Comparison of ENCODE assay signal across 26 cellular contexts in genomic region chr2:10185046-10185445, GRCh38.
DNase-seq lines count a peak whose midpoint lies in the region; ATAC-seq, FAIRE-seq and TF ChIP-seq lines count a peak whose summit lies in the region.
"Had no signal": no experiment of that assay in that cellular context is flagged by ENCODE, and none has a peak within 500 bp of the region (broad histone marks: within the 10 kb centered on the region; RNA-seq: fewer than 3 reads in every experiment).

No MANE protein-coding gene starts in this region.

- no peaks in the 10 kb centered on the region for H4K20me1 ChIP-seq in osteoblast (ENCODE audit: insufficient read depth, low read length)

- H3K4me3 ChIP-seq in osteoblast (ENCODE audit: insufficient read depth, low read length) (no peak overlapping the region), pancreas (no peak overlapping the region), prostate gland (no peak overlapping the region)

- H3K27ac ChIP-seq in osteoblast (ENCODE audit: low read depth, low read length): no peak overlapping the region
- no peak overlapping the region for H3K27ac ChIP-seq in pancreas
- no peak overlapping the region for H3K27ac ChIP-seq in prostate gland
- no peak overlapping the region for H3K27ac ChIP-seq in foreskin keratinocyte
- H3K27ac ChIP-seq: VCaP had no signal

- no peaks in the 10 kb centered on the region for H3K9me3 ChIP-seq in osteoblast (ENCODE audit: low read depth, low read length)
- H3K9me3 ChIP-seq in pancreas: no peaks in the 10 kb centered on the region
- no peaks in the 10 kb centered on the region for H3K9me3 ChIP-seq in prostate gland

- H3K4me1 ChIP-seq in osteoblast (ENCODE audit: insufficient read depth, low read length) (no peaks in the 10 kb centered on the region), pancreas (no peaks in the 10 kb centered on the region), prostate gland (replicated peaks) (no peaks in the 10 kb centered on the region), foreskin keratinocyte (no peaks in the 10 kb centered on the region)

- TF ChIP-seq CTCF in osteoblast (IDR thresholded peaks at IDR 0.05; ENCODE audit: extremely low read depth, low read depth, low read length): no peak
- TF ChIP-seq CTCF in pancreas (IDR thresholded peaks at IDR 0.05): no peak
- no peak for TF ChIP-seq CTCF in prostate gland (IDR thresholded peaks at IDR 0.05)
- no peak for TF ChIP-seq CTCF in foreskin keratinocyte (conservative IDR thresholded peaks at IDR 0.05)

- DNase-seq in AG20443 (ENCODE audit: low spot score): peak; percentile 55
- DNase-seq in NCI-H1694 treated with DMSO at 0.1 percent for 48 hours (lab: John Stamatoyannopoulos, UW): peak; percentile 67
- DNase-seq in head of caudate nucleus: peak in 31 of 42 donors; percentile 16 to 80 (median 54)
- peak; percentile 71 for DNase-seq in osteoblast (ENCODE audit: insufficient read length, low spot score, missing footprints)
- DNase-seq in pancreas: no peak
- DNase-seq in T-helper 2 cell: no peak
- DNase-seq in prostate gland (ENCODE audit: low spot score): no peak
- no peak for DNase-seq in foreskin keratinocyte
- DNase-seq: activated CD4-positive, alpha-beta T cell treated with anti-CD3 and anti-CD28 coated beads for 4 hours; activated effector memory CD4-positive, alpha-beta T cell treated with Interleukin-2 at 50 U/mL for 16 hours; activated naive CD8-positive, alpha-beta T cell treated with anti-CD3 and anti-CD28 coated beads for 36 hours; activated T-cell treated with anti-CD3 and anti-CD28 coated beads for 4 hours; aorta; central memory CD4-positive, alpha-beta T cell; HCEC 1CT; kidney glomerular epithelial cell; mammary epithelial cell; NCI-H146; NCI-H2171 treated with DMSO at 0.1 percent for 48 hours; NCI-H510A treated with DMSO at 0.1 percent for 48 hours; small intestine; stimulated activated CD4-positive, alpha-beta T cell treated with anti-CD3 and anti-CD28 coated beads, Interleukin-1b, Interleukin-23, amount 100 ng/mL, for 48 hours; T-helper 9 cell; trophoblast cell had no signal

- H3K79me2 ChIP-seq in osteoblast (ENCODE audit: insufficient read depth, low read length): no peaks in the 10 kb centered on the region

- no peak for TF ChIP-seq POLR2A in prostate gland (IDR thresholded peaks at IDR 0.05)

- intact Hi-C loops in head of caudate nucleus (cut with DNase I) (no loop called here), pancreas (cut with DNase I) (no loop called here), prostate gland (cut with DNase I) (no loop called here)

- WGBS in pancreas, 2 donors: 70 to 76% methylated on average over 8 of the region's 8 CpGs
- 32% methylated on average over 8 of the region's 8 CpGs for WGBS in prostate gland

- FAIRE-seq in pancreas (lab: Jason Lieb, UNC): no peak
- FAIRE-seq: GM18507, small intestine had no signal

- ATAC-seq in pancreas (no peak), foreskin keratinocyte (no peak)

- no peak overlapping the region for H3K4me2 ChIP-seq in osteoblast (ENCODE audit: insufficient read depth, low read length)

- no peaks in the 10 kb centered on the region for H3K27me3 ChIP-seq in osteoblast (ENCODE audit: insufficient read depth, low read length)
- no peaks in the 10 kb centered on the region for H3K27me3 ChIP-seq in pancreas
- no peaks in the 10 kb centered on the region for H3K27me3 ChIP-seq in prostate gland (replicated peaks; ENCODE audit: insufficient read depth)
- H3K27me3 ChIP-seq in foreskin keratinocyte: no peaks in the 10 kb centered on the region

- H2AFZ ChIP-seq in osteoblast (ENCODE audit: low read length): no peak overlapping the region

- H3K36me3 ChIP-seq in osteoblast (ENCODE audit: insufficient read depth, low read length) (no peaks in the 10 kb centered on the region), pancreas (no peaks in the 10 kb centered on the region), prostate gland (no peaks in the 10 kb centered on the region)

Comparison
In these comparisons a context has a peak if more than half of its experiments do, and no peak if none do; other contexts are left out.
1. DNase-seq: peak in AG20443 (single experiment), NCI-H1694 treated with DMSO at 0.1 percent for 48 hours (single experiment), head of caudate nucleus (31 of 42) and osteoblast (single experiment); none in pancreas (0 of 6), T-helper 2 cell (0 of 5), prostate gland (single experiment) and foreskin keratinocyte (0 of 2).